21 cellular contexts compared by ENCODE assay signal in the genomic region with DNA sequence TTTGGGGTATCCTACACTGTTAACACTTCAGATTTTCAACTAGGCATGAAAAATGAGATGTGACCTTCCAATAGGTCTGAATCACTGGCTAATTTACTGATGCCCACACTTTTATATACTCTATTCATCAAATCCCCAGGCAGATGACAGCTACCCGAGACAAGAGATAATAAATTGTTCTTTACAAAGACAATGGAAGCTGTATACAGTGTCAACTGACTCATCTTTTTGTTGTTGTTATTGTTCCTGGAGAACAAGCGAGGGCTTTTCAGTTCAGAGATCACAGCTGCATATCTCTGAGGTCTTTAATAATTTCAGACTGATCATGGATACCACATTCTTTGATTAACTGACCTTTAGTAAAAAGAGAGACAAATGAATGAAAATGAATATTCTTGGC.
"Had no signal": no experiment of that assay in that cellular context is flagged by ENCODE, and none has a peak within 500 bp of the region (broad histone marks: within the 10 kb centered on the region; RNA-seq: fewer than 3 reads in every experiment).

No MANE protein-coding gene starts in this region.

- H3K27me3 ChIP-seq: body of pancreas, cardiac muscle cell, gastrocnemius medialis, spleen, tibial nerve had no signal

- H3K27ac ChIP-seq: body of pancreas, cardiac muscle cell, gastrocnemius medialis, spleen, tibial nerve, WERI-Rb-1 had no signal

- ATAC-seq: activated CD8-positive, alpha-beta T cell treated with anti-CD3 and anti-CD28 coated beads, Interleukin-2, amount 10 ng/mL, durations not matched to agents 7 days and 5 days; body of pancreas; esophagus mucosa; gastrocnemius medialis; left cardiac atrium had no signal

- DNase-seq: activated CD4-positive, alpha-beta T cell treated with anti-CD3 and anti-CD28 coated beads, Interleukin-2, amount 50 U/mL, for 1 hour; activated CD4-positive, CD25-positive, alpha-beta regulatory T cell treated with anti-CD3 and anti-CD28 coated beads, Interleukin-2, amount 50 U/mL, for 72 hours; activated CD8-positive, alpha-beta T cell treated with anti-CD3 and anti-CD28 coated beads, Interleukin-2, amount 10 ng/mL, durations not matched to agents 7 days and 5 days; activated gamma-delta T cell treated with Interleukin-2 at 50 U/mL for 16 hours; activated T-cell treated with anti-CD3 and anti-CD28 coated beads, Interleukin-2, amount 50 U/mL, for 1 hour; body of pancreas; dermis blood vessel endothelial cell; effector memory CD4-positive, alpha-beta T cell; gastrocnemius medialis; left cardiac atrium; mesenchymal stem cell; naive B cell; occipital lobe; spleen; stimulated activated CD4-positive, alpha-beta T cell treated with anti-CD3 and anti-CD28 coated beads, Interleukin-4, amount 100 ng/mL, for 24 hours; stimulated activated naive CD4-positive, alpha-beta T cell treated with Interleukin-2 at 50 U/mL for 16 hours; T-helper 1 cell; WERI-Rb-1 had no signal
